Comparison of ENCODE assay signal across 20 cellular contexts in genomic region chr14:72443256-72443655, GRCh38.
DNase-seq lines count a peak whose midpoint lies in the region; ATAC-seq and TF ChIP-seq lines count a peak whose summit lies in the region.
"Had no signal": no experiment of that assay in that cellular context is flagged by ENCODE, and none has a peak within 500 bp of the region (broad histone marks: within the 10 kb centered on the region; RNA-seq: fewer than 3 reads in every experiment).

No MANE protein-coding gene starts in this region.

- no peaks in the 10 kb centered on the region for H3K4me1 ChIP-seq in foreskin keratinocyte
- H3K4me1 ChIP-seq: A549, gastroesophageal sphincter, left lung, testis had no signal

- H3K27me3 Mint-ChIP-seq in activated CD4-positive, alpha-beta T cell treated with anti-CD3 and anti-CD28 coated beads, Interleukin-2, amount 10 ng/mL, durations not matched to agents 7 days and 5 days: no peaks in the 10 kb centered on the region
- peaks cover 3% of the 10 kb centered on the region for H3K27me3 Mint-ChIP-seq in activated CD4-positive, alpha-beta T cell treated with anti-CD3 and anti-CD28 coated beads for 36 hours
- peaks cover 4% of the 10 kb centered on the region for H3K27me3 Mint-ChIP-seq in activated T-helper 17 cell treated with anti-CD3 and anti-CD28 coated beads, Interleukin-2, amount 50 U/mL, for 72 hours
- no peaks in the 10 kb centered on the region for H3K27me3 Mint-ChIP-seq in natural killer cell treated with Interleukin-12 subunit alpha and Interleukin-12 subunit beta and Interleukin-15 and Interleukin-18, amount 100 ng/mL, for 72 hours

- H3K36me3 Mint-ChIP-seq in activated CD4-positive, alpha-beta T cell treated with anti-CD3 and anti-CD28 coated beads, Interleukin-2, amount 10 ng/mL, durations not matched to agents 7 days and 5 days (ENCODE audit: low read depth): peaks cover 19% of the 10 kb centered on the region
- H3K36me3 Mint-ChIP-seq in activated CD4-positive, alpha-beta T cell treated with anti-CD3 and anti-CD28 coated beads for 36 hours (ENCODE audit: low read depth): no peaks in the 10 kb centered on the region
- no peaks in the 10 kb centered on the region for H3K36me3 Mint-ChIP-seq in activated T-helper 17 cell treated with anti-CD3 and anti-CD28 coated beads, Interleukin-2, amount 50 U/mL, for 72 hours (ENCODE audit: low read depth)
- no peaks in the 10 kb centered on the region for H3K36me3 Mint-ChIP-seq in natural killer cell treated with Interleukin-12 subunit alpha and Interleukin-12 subunit beta and Interleukin-15 and Interleukin-18, amount 100 ng/mL, for 72 hours
- H3K36me3 Mint-ChIP-seq: CD14-positive monocyte had no signal

- H3K9me3 Mint-ChIP-seq in activated CD4-positive, alpha-beta T cell treated with anti-CD3 and anti-CD28 coated beads, Interleukin-2, amount 10 ng/mL, durations not matched to agents 7 days and 5 days: no peaks in the 10 kb centered on the region
- H3K9me3 Mint-ChIP-seq in activated CD4-positive, alpha-beta T cell treated with anti-CD3 and anti-CD28 coated beads for 36 hours (ENCODE audit: low read depth): no peaks in the 10 kb centered on the region
- no peaks in the 10 kb centered on the region for H3K9me3 Mint-ChIP-seq in activated T-helper 17 cell treated with anti-CD3 and anti-CD28 coated beads, Interleukin-2, amount 50 U/mL, for 72 hours
- peaks cover 3% of the 10 kb centered on the region for H3K9me3 Mint-ChIP-seq in natural killer cell treated with Interleukin-12 subunit alpha and Interleukin-12 subunit beta and Interleukin-15 and Interleukin-18, amount 100 ng/mL, for 72 hours

- H3K9me3 ChIP-seq in KOPT-K1 (ENCODE audit: insufficient read depth, low read length, poor library complexity, severe bottlenecking): no peaks in the 10 kb centered on the region
- H3K9me3 ChIP-seq: A549, gastroesophageal sphincter, left lung, testis had no signal

- intact Hi-C loops in activated CD4-positive, alpha-beta T cell treated with anti-CD3 and anti-CD28 coated beads for 36 hours (cut with DNase I, micrococcal nuclease): no loop called here

- H3K4me3 Mint-ChIP-seq in activated CD4-positive, alpha-beta T cell treated with anti-CD3 and anti-CD28 coated beads, Interleukin-2, amount 10 ng/mL, durations not matched to agents 7 days and 5 days: peak overlapping the region; percentile 41
- no peak overlapping the region for H3K4me3 Mint-ChIP-seq in activated CD4-positive, alpha-beta T cell treated with anti-CD3 and anti-CD28 coated beads for 36 hours
- peak overlapping the region; percentile 65 for H3K4me3 Mint-ChIP-seq in activated T-helper 17 cell treated with anti-CD3 and anti-CD28 coated beads, Interleukin-2, amount 50 U/mL, for 72 hours
- peak overlapping the region; percentile 78 for H3K4me3 Mint-ChIP-seq in natural killer cell treated with Interleukin-12 subunit alpha and Interleukin-12 subunit beta and Interleukin-15 and Interleukin-18, amount 100 ng/mL, for 72 hours

- no peaks in the 10 kb centered on the region for H3K36me3 ChIP-seq in KOPT-K1 (ENCODE audit: insufficient read depth, low read length)
- H3K36me3 ChIP-seq: gastroesophageal sphincter, left lung had no signal

- H3K4me1 Mint-ChIP-seq in activated CD4-positive, alpha-beta T cell treated with anti-CD3 and anti-CD28 coated beads, Interleukin-2, amount 10 ng/mL, durations not matched to agents 7 days and 5 days: peaks cover 92% of the 10 kb centered on the region
- H3K4me1 Mint-ChIP-seq in activated CD4-positive, alpha-beta T cell treated with anti-CD3 and anti-CD28 coated beads for 36 hours: peaks cover 39% of the 10 kb centered on the region
- H3K4me1 Mint-ChIP-seq in activated T-helper 17 cell treated with anti-CD3 and anti-CD28 coated beads, Interleukin-2, amount 50 U/mL, for 72 hours: peaks cover 52% of the 10 kb centered on the region
- peaks cover 68 to 69% of the 10 kb centered on the region in 2 donors for H3K4me1 Mint-ChIP-seq in natural killer cell treated with Interleukin-12 subunit alpha and Interleukin-12 subunit beta and Interleukin-15 and Interleukin-18, amount 100 ng/mL, for 72 hours (ENCODE audit: low read depth in 2 of 2)

- POLR2A ChIA-PET in activated CD4-positive, alpha-beta T cell treated with anti-CD3 and anti-CD28 coated beads, Interleukin-2, amount 10 ng/mL, durations not matched to agents 7 days and 5 days (lab: Charles Lee): interaction anchor here (1.0 kb wide), 2 partner anchors 34 to 36 kb away, joined by 3 to 5 read pairs; no protein-coding TSS in a partner anchor
- POLR2A ChIA-PET in activated CD4-positive, alpha-beta T cell treated with anti-CD3 and anti-CD28 coated beads for 36 hours (lab: Charles Lee): no interaction called here

- no peak overlapping the region for H3K4me3 ChIP-seq in coronary artery
- H3K4me3 ChIP-seq: A549, gastroesophageal sphincter, left lung, testis had no signal

- no peak for ATAC-seq in activated CD4-positive, alpha-beta T cell treated with anti-CD3 and anti-CD28 coated beads for 36 hours
- peak; percentile 42 for ATAC-seq in activated T-helper 17 cell treated with anti-CD3 and anti-CD28 coated beads, Interleukin-2, amount 50 U/mL, for 72 hours (replicated peaks)
- peak; percentile 74 to 75 for ATAC-seq in natural killer cell treated with Interleukin-12 subunit alpha and Interleukin-12 subunit beta and Interleukin-15 and Interleukin-18, amount 100 ng/mL, for 72 hours
- ATAC-seq in foreskin keratinocyte: no peak
- ATAC-seq: A549, gastroesophageal sphincter, left lung, Right ventricle myocardium inferior had no signal

- peak overlapping the region; percentile 88 for H3K27ac Mint-ChIP-seq in activated CD4-positive, alpha-beta T cell treated with anti-CD3 and anti-CD28 coated beads, Interleukin-2, amount 10 ng/mL, durations not matched to agents 7 days and 5 days
- H3K27ac Mint-ChIP-seq in activated CD4-positive, alpha-beta T cell treated with anti-CD3 and anti-CD28 coated beads for 36 hours: no peak overlapping the region
- peak overlapping the region; percentile 49 for H3K27ac Mint-ChIP-seq in activated T-helper 17 cell treated with anti-CD3 and anti-CD28 coated beads, Interleukin-2, amount 50 U/mL, for 72 hours
- H3K27ac Mint-ChIP-seq in natural killer cell treated with Interleukin-12 subunit alpha and Interleukin-12 subunit beta and Interleukin-15 and Interleukin-18, amount 100 ng/mL, for 72 hours: peak overlapping the region; percentile 49 to 74

- H3K27ac ChIP-seq in KOPT-K1 (ENCODE audit: low read depth, low read length, poor library complexity, severe bottlenecking): peak overlapping the region; percentile 94
- no peak overlapping the region for H3K27ac ChIP-seq in foreskin keratinocyte
- H3K27ac ChIP-seq in coronary artery: no peak overlapping the region
- H3K27ac ChIP-seq: A549, gastroesophageal sphincter, left lung, testis had no signal

- no peak for DNase-seq in activated CD4-positive, alpha-beta T cell treated with anti-CD3 and anti-CD28 coated beads, Interleukin-2, amount 10 ng/mL, durations not matched to agents 7 days and 5 days
- DNase-seq in activated CD4-positive, alpha-beta T cell treated with anti-CD3 and anti-CD28 coated beads for 36 hours: no peak
- no peak for DNase-seq in natural killer cell treated with Interleukin-12 subunit alpha and Interleukin-12 subunit beta and Interleukin-15 and Interleukin-18, amount 100 ng/mL, for 72 hours (ENCODE audit: low spot score)
- DNase-seq in foreskin keratinocyte: no peak
- no peak for DNase-seq in coronary artery (ENCODE audit: low spot score)
- no peak for DNase-seq in middle frontal gyrus (ENCODE audit: extremely low spot score, low spot score)
- DNase-seq: amniotic stem cell, left lung, midbrain, NCI-H2029, NCI-H510A treated with DMSO at 0.1 percent for 48 hours, retina, SW 1271, testis had no signal

- CTCF ChIA-PET in activated CD4-positive, alpha-beta T cell treated with anti-CD3 and anti-CD28 coated beads, Interleukin-2, amount 10 ng/mL, durations not matched to agents 7 days and 5 days (lab: Charles Lee): interaction anchor here (1.0 to 1.5 kb wide), 2 partner anchors 8 to 13 kb away, joined by 3 to 4 read pairs; no protein-coding TSS in a partner anchor
- CTCF ChIA-PET in activated CD4-positive, alpha-beta T cell treated with anti-CD3 and anti-CD28 coated beads for 36 hours (lab: Charles Lee): no interaction called here

- no peak for TF ChIP-seq CTCF in foreskin keratinocyte (conservative IDR thresholded peaks at IDR 0.05)
- no peak for TF ChIP-seq CTCF in coronary artery (IDR thresholded peaks at IDR 0.05)

- no peaks in the 10 kb centered on the region for H3K27me3 ChIP-seq in foreskin keratinocyte
- H3K27me3 ChIP-seq: gastroesophageal sphincter, left lung, testis had no signal

Comparison
In these comparisons a context has a peak if more than half of its experiments do, and no peak if none do; other contexts are left out.
1. ATAC-seq: peak in activated T-helper 17 cell treated with anti-CD3 and anti-CD28 coated beads, Interleukin-2, amount 50 U/mL, for 72 hours (single experiment) and natural killer cell treated with Interleukin-12 subunit alpha and Interleukin-12 subunit beta and Interleukin-15 and Interleukin-18, amount 100 ng/mL, for 72 hours (2 of 2); none in activated CD4-positive, alpha-beta T cell treated with anti-CD3 and anti-CD28 coated beads for 36 hours (single experiment) and foreskin keratinocyte (single experiment).